ENCODE assay signal across 22 cellular contexts in the genomic region with DNA sequence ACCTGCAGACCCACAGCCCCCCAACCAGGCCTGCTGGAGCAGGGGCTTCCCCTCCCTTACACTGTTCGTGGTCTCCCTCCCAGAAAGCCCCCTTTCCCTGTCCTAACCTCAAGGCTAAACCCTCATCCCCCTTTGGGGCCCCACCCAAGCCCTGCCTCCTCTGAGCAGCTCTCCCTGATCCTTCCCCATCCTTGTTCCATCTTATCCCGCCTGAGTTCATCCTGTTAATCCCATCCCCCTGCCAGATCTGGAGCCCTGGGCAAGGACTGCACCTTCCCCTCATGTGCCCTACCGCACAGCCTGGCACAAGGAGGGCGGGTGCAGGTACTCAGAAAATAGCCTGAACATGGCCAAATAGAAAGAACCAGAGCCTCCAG. TPM values are rescaled to one million over a fixed set of nuclear protein-coding genes. Genes with fewer than 3 reads are reported as not detected.
A peak's percentile ranks its signal among the peaks of the same experiment; 100 is the strongest.
DNase-seq lines count a peak whose midpoint lies in the region; ATAC-seq, FAIRE-seq and TF ChIP-seq lines count a peak whose summit lies in the region.
"Had no signal": no experiment of that assay in that cellular context is flagged by ENCODE, and none has a peak within 500 bp of the region (broad histone marks: within the 10 kb centered on the region; RNA-seq: fewer than 3 reads in every experiment).

No MANE protein-coding gene starts in this region.

- H3K9me1 ChIP-seq in keratinocyte (ENCODE audit: control insufficient read depth, extremely low read depth, insufficient read depth, low read length): no peaks in the 10 kb centered on the region

- no peak for FAIRE-seq in keratinocyte (lab: Jason Lieb, UNC)
- FAIRE-seq: colon, endometrium, frontal cortex, pancreas had no signal

- 56 to 98% methylated on average over 4 of the region's 4 CpGs for WGBS in testis, 2 donors

- H3K27me3 ChIP-seq in keratinocyte (ENCODE audit: control insufficient read depth, extremely low read depth, insufficient read depth, low read length) (no peaks in the 10 kb centered on the region), testis (no peaks in the 10 kb centered on the region)
- peaks cover 5% of the 10 kb centered on the region for H3K27me3 ChIP-seq in effector memory CD4-positive, alpha-beta T cell (replicated peaks; ENCODE audit: control insufficient read depth, insufficient read depth, low read length, poor library complexity, severe bottlenecking)
- H3K27me3 ChIP-seq: BLaER1, pancreas had no signal

- dilution Hi-C loops in keratinocyte (cut with MboI; ENCODE audit: extremely low pct_ligation_motif_present, low sequenced_read_pairs): no loop called here

- TF ChIP-seq POLR2A in testis (IDR thresholded peaks at IDR 0.05): no peak

- ATAC-seq in SK-N-SH treated with all-trans-retinoic acid at 6 μM for 48 hours (peak; percentile 51), GM21515 (IDR thresholded peaks at IDR 0.05; ENCODE audit: unreplicated experiment) (no peak)
- ATAC-seq: left lung, pancreas had no signal

- peaks cover 25% of the 10 kb centered on the region for H3K4me1 ChIP-seq in keratinocyte (ENCODE audit: control insufficient read depth, extremely low read depth, insufficient read depth, low read length)
- no peaks in the 10 kb centered on the region for H3K4me1 ChIP-seq in testis
- H3K4me1 ChIP-seq in effector memory CD4-positive, alpha-beta T cell (ENCODE audit: control insufficient read depth, insufficient read depth, low read length, poor library complexity, severe bottlenecking): no peaks in the 10 kb centered on the region
- H3K4me1 ChIP-seq: HAP-1, left lung, pancreas had no signal

- H4K20me1 ChIP-seq in keratinocyte (ENCODE audit: control insufficient read depth, extremely low read depth, insufficient read depth, low read length): peaks cover 18% of the 10 kb centered on the region
- H4K20me1 ChIP-seq: BLaER1 had no signal

- peak; percentile 94 for DNase-seq in NCI-H2171 treated with DMSO at 0.1 percent for 48 hours (lab: John Stamatoyannopoulos, UW)
- DNase-seq in keratinocyte (ENCODE audit: low read depth, low spot score): no peak
- DNase-seq in testis: no peak
- DNase-seq in effector memory CD4-positive, alpha-beta T cell: no peak
- DNase-seq: activated CD4-positive, alpha-beta T cell treated with anti-CD3 and anti-CD28 coated beads, Interleukin-2, amount 50 U/mL, for 48 hours; activated naive CD4-positive, alpha-beta T cell treated with anti-CD3 and anti-CD28 coated beads, Interleukin-2, amount 10 ng/mL, durations not matched to agents 7 days and 5 days; Karpas-422; left lung; NK-92 treated with Interleukin-12 subunit alpha and Interleukin-12 subunit beta, amount 100 ng/mL, for 24 hours; stimulated activated CD4-positive, alpha-beta T cell treated with anti-CD3 and anti-CD28 coated beads, Interleukin-4, amount 100 ng/mL, for 1 hour had no signal

- no peak for TF ChIP-seq CTCF in keratinocyte (optimal IDR thresholded peaks at IDR 0.05 in 1 of 3, IDR thresholded peaks at IDR 0.05 in 1 of 3, conservative IDR thresholded peaks at IDR 0.05 in 1 of 3; ENCODE audit: extremely low read depth in 1 of 3, insufficient read depth in 2 of 3, low read length in 3 of 3)
- no peak for TF ChIP-seq CTCF in testis (IDR thresholded peaks at IDR 0.05)

- no peak overlapping the region for H2AFZ ChIP-seq in keratinocyte (ENCODE audit: control insufficient read depth, low read length)

- peaks cover 52% of the 10 kb centered on the region in 2 experiments for H3K36me3 ChIP-seq in keratinocyte (ENCODE audit: control insufficient read depth in 2 of 2, extremely low read depth in 1 of 2, insufficient read depth in 2 of 2, low read length in 2 of 2)
- H3K36me3 ChIP-seq in testis (ENCODE audit: low read depth, missing control alignments): no peaks in the 10 kb centered on the region
- no peaks in the 10 kb centered on the region for H3K36me3 ChIP-seq in effector memory CD4-positive, alpha-beta T cell (ENCODE audit: control insufficient read depth, insufficient read depth, low read length)
- H3K36me3 ChIP-seq: BLaER1, HAP-1 had no signal

- H3K9me3 ChIP-seq in keratinocyte (ENCODE audit: control insufficient read depth, low read depth, low read length): no peaks in the 10 kb centered on the region
- no peaks in the 10 kb centered on the region for H3K9me3 ChIP-seq in testis
- no peaks in the 10 kb centered on the region for H3K9me3 ChIP-seq in effector memory CD4-positive, alpha-beta T cell (ENCODE audit: control insufficient read depth, low read length)
- H3K9me3 ChIP-seq: BLaER1, HAP-1, left lung, pancreas had no signal

- H3K4me2 ChIP-seq in keratinocyte (ENCODE audit: control insufficient read depth, extremely low read depth, insufficient read depth, low read depth, low read length): peak overlapping the region; percentile 7
- H3K4me2 ChIP-seq: BLaER1 had no signal

- peaks cover 11% of the 10 kb centered on the region for H3K79me2 ChIP-seq in keratinocyte (ENCODE audit: control insufficient read depth, insufficient read depth, low read length)

- intact Hi-C loops in testis (cut with DNase I; ENCODE audit: low total_unique reads): no loop called here

- no peak overlapping the region for H3K4me3 ChIP-seq in keratinocyte (ENCODE audit: control insufficient read depth in 2 of 3, extremely low read depth in 1 of 3, insufficient read depth in 2 of 3, low read depth in 1 of 3, low read length in 3 of 3)
- H3K4me3 ChIP-seq in testis: no peak overlapping the region
- no peak overlapping the region for H3K4me3 ChIP-seq in effector memory CD4-positive, alpha-beta T cell (ENCODE audit: insufficient read depth, low read depth, low read length, poor library complexity, severe bottlenecking)
- H3K4me3 ChIP-seq: BLaER1, HAP-1, left lung, pancreas, skin epidermis had no signal

- H3K9ac ChIP-seq in keratinocyte (ENCODE audit: control insufficient read depth, extremely low read depth, insufficient read depth, low read length): no peak overlapping the region
- H3K9ac ChIP-seq: BLaER1 had no signal

- no peak overlapping the region for H3K27ac ChIP-seq in keratinocyte (ENCODE audit: control insufficient read depth, insufficient read depth, low read length)
- H3K27ac ChIP-seq in temporal lobe (ENCODE audit: low read depth, low read length): peak overlapping the region; percentile 30
- no peak overlapping the region for H3K27ac ChIP-seq in testis
- H3K27ac ChIP-seq in effector memory CD4-positive, alpha-beta T cell (ENCODE audit: insufficient read depth, low read length, poor library complexity, severe bottlenecking): no peak overlapping the region
- H3K27ac ChIP-seq: BLaER1, left lung, pancreas, VCaP had no signal

TF ChIP-seq in SK-N-SH treated with all-trans-retinoic acid at 6 μM for 48 hours, 23 proteins besides CTCF, POLR2A, EP300 and RAD21 (continues in another document):
- TF ChIP-seq ZC3H10 (CRISPR knock-in tag; IDR thresholded peaks at IDR 0.05) (no peak), GLIS3 (CRISPR knock-in tag; IDR thresholded peaks at IDR 0.05) (no peak), ZFP30 (CRISPR knock-in tag; IDR thresholded peaks at IDR 0.05) (no peak), RARB (CRISPR knock-in tag; IDR thresholded peaks at IDR 0.05) (no peak), SNAI2 (CRISPR knock-in tag; IDR thresholded peaks at IDR 0.05) (no peak)
- TF ChIP-seq, protein P1, sequence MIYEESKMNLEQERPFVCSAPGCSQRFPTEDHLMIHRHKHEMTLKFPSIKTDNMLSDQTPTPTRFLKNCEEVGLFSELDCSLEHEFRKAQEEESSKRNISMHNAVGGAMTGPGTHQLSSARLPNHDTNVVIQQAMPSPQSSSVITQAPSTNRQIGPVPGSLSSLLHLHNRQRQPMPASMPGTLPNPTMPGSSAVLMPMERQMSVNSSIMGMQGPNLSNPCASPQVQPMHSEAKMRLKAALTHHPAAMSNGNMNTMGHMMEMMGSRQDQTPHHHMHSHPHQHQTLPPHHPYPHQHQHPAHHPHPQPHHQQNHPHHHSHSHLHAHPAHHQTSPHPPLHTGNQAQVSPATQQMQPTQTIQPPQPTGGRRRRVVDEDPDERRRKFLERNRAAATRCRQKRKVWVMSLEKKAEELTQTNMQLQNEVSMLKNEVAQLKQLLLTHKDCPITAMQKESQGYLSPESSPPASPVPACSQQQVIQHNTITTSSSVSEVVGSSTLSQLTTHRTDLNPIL (CRISPR knock-in tag; IDR thresholded peaks at IDR 0.05; ENCODE audit: low read depth): no peak

RNA-seq across cellular contexts. Expression of a gene that starts 6.9 kb away (rescaled TPM):
- polyA plus RNA-seq in keratinocyte (0.61 to 2.3 TPM (median 1.4 TPM) in 3 replicates), testis (ENCODE audit: insufficient read depth, low read depth, low replicate concordance) (2.7 TPM)
- 36.2 TPM for polyA plus RNA-seq in keratinocyte (2011; ENCODE audit: low read depth)
- polyA plus RNA-seq in keratinocyte (2011; cell fraction: cytosol; rRNA removed): 0.43 and 0.45 TPM in 2 replicates
- 9.6 and 9.8 TPM in 2 replicates for polyA plus RNA-seq in keratinocyte (2011; cell fraction: nucleus; rRNA removed)
- 1.1 and 26.4 TPM in 2 replicates for polyA plus RNA-seq in keratinocyte (2012; ENCODE audit: low replicate concordance)
- polyA minus RNA-seq in keratinocyte: 0.59 to 4.1 TPM (median 3.5 TPM) in 3 replicates
- polyA minus RNA-seq in keratinocyte (2011; cell fraction: cytosol; rRNA and poly(A)+ RNA removed): not detected
- 5.7 and 8.5 TPM in 2 replicates for polyA minus RNA-seq in keratinocyte (2011; cell fraction: nucleus; rRNA and poly(A)+ RNA removed)
- total RNA-seq in temporal lobe (0.25 TPM), testis (1 to 10 TPM in 1 of 2 donors, under 1 TPM in 1; 0.79 to 1.1 TPM)
- total RNA-seq: frontal cortex; T-helper 1 cell treated with Interleukin-12 subunit alpha and Interleukin-12 subunit beta and Interleukin-4 antibody, amounts not matched to agents 30 ng/mL and 1 ng/mL, for 36 hours had no signal

RNA-seq across cellular contexts. Expression of a gene that starts 14.7 kb away (rescaled TPM):
- polyA plus RNA-seq in keratinocyte (82.4 to 140 TPM (median 82.9 TPM) in 3 replicates), testis (ENCODE audit: insufficient read depth, low read depth, low replicate concordance) (1.2 TPM)
- polyA plus RNA-seq in keratinocyte (2011; ENCODE audit: low read depth): 248 TPM
- polyA plus RNA-seq in keratinocyte (2011; cell fraction: cytosol; rRNA removed): 83.9 and 126 TPM in 2 replicates
- polyA plus RNA-seq in keratinocyte (2011; cell fraction: nucleus; rRNA removed): 92.0 and 120 TPM in 2 replicates
- polyA plus RNA-seq in keratinocyte (2012; ENCODE audit: low replicate concordance): 182 and 251 TPM in 2 replicates
- polyA minus RNA-seq in keratinocyte: 61.3 to 158 TPM (median 119 TPM) in 3 replicates
- 119 TPM for polyA minus RNA-seq in keratinocyte (2011; cell fraction: cytosol; rRNA and poly(A)+ RNA removed)
- 57.9 and 60.0 TPM in 2 replicates for polyA minus RNA-seq in keratinocyte (2011; cell fraction: nucleus; rRNA and poly(A)+ RNA removed)
- total RNA-seq in temporal lobe (not detected), testis (under 1 TPM; 0.37 to 0.71 TPM)
- total RNA-seq: frontal cortex; T-helper 1 cell treated with Interleukin-12 subunit alpha and Interleukin-12 subunit beta and Interleukin-4 antibody, amounts not matched to agents 30 ng/mL and 1 ng/mL, for 36 hours had no signal

RNA-seq across cellular contexts. Expression of a gene that starts 37.1 kb away (rescaled TPM):
- not detected in 3 replicates for polyA plus RNA-seq in keratinocyte
- polyA plus RNA-seq in keratinocyte (2011; ENCODE audit: low read depth): not detected
- not detected in 2 replicates for polyA plus RNA-seq in keratinocyte (2011; cell fraction: cytosol; rRNA removed)
- not detected in 2 replicates for polyA plus RNA-seq in keratinocyte (2011; cell fraction: nucleus; rRNA removed)
- 0.86 and 1.4 TPM in 2 replicates for polyA plus RNA-seq in keratinocyte (2012; ENCODE audit: low replicate concordance)
- 0.06 TPM in 1 of 3 replicates, not detected in the others for polyA minus RNA-seq in keratinocyte
- polyA minus RNA-seq in keratinocyte (2011; cell fraction: cytosol; rRNA and poly(A)+ RNA removed): not detected
- polyA minus RNA-seq in keratinocyte (2011; cell fraction: nucleus; rRNA and poly(A)+ RNA removed): 0.11 TPM in 1 of 2 replicates, not detected in the other
- total RNA-seq in temporal lobe: not detected
- total RNA-seq in testis: under 1 TPM; 0.37 to 0.55 TPM
- 36.4 TPM for polyA plus RNA-seq in testis (ENCODE audit: insufficient read depth, low read depth, low replicate concordance)
- total RNA-seq: pancreas had no signal
